Comparison of ENCODE assay signal across 36 cellular contexts in genomic region chr2:106969777-106970176, GRCh38.
"Had no signal": no experiment of that assay in that cellular context is flagged by ENCODE, and none has a peak within 500 bp of the region (broad histone marks: within the 10 kb centered on the region; RNA-seq: fewer than 3 reads in every experiment).

No MANE protein-coding gene starts in this region.

- H3K9me3 Mint-ChIP-seq: activated CD8-positive, alpha-beta T cell treated with anti-CD3 and anti-CD28 coated beads for 36 hours; activated naive CD8-positive, alpha-beta T cell treated with anti-CD3 and anti-CD28 coated beads for 36 hours; activated naive CD8-positive, alpha-beta T cell treated with anti-CD3 and anti-CD28 coated beads, Interleukin-2, amount 50 U/mL, for 24 hours; activated T-cell treated with anti-CD3 and anti-CD28 coated beads, Interleukin-2, amount 50 U/mL, for 4 hours; activated T-helper 1 cell treated with anti-CD3 and anti-CD28 coated beads, Interleukin-12 subunit alpha, Interleukin-12 subunit beta, Interleukin-2, Interleukin-4 antibody, amounts not matched to agents 30 ng/mL and 10 ng/mL and 1 ng/mL, durations not matched to agents 14 hours and 24 hours and 36 hours; brain; T-helper 2 cell treated with Interferon-gamma antibody and Interleukin-4, amounts not matched to agents 5 μg/mL and 100 μg/mL, for 36 hours had no signal

- H3K27ac ChIP-seq: adrenal gland, breast epithelium, cardiac muscle cell, colonic mucosa, epithelial cell of prostate, esophagus squamous epithelium, gastroesophageal sphincter, heart right ventricle, WERI-Rb-1 had no signal

- H3K27me3 Mint-ChIP-seq: activated B cell treated with CpG ODN at 0.5 μM for 24 hours; activated CD8-positive, alpha-beta T cell treated with anti-CD3 and anti-CD28 coated beads for 36 hours; activated naive CD4-positive, alpha-beta T cell treated with anti-CD3 and anti-CD28 coated beads, Interleukin-2, amount 50 U/mL, for 24 hours; activated naive CD8-positive, alpha-beta T cell treated with anti-CD3 and anti-CD28 coated beads for 36 hours; activated naive CD8-positive, alpha-beta T cell treated with anti-CD3 and anti-CD28 coated beads, Interleukin-2, amount 50 U/mL, for 24 hours; T-helper 17 cell had no signal

- H3K9me3 ChIP-seq: adrenal gland, breast epithelium, colonic mucosa, esophagus squamous epithelium, gastroesophageal sphincter, heart right ventricle had no signal

- H3K4me1 Mint-ChIP-seq: activated B cell treated with CpG ODN at 0.5 μM for 24 hours; activated naive CD4-positive, alpha-beta T cell treated with anti-CD3 and anti-CD28 coated beads, Interleukin-2, amount 50 U/mL, for 24 hours; activated naive CD8-positive, alpha-beta T cell treated with anti-CD3 and anti-CD28 coated beads for 36 hours; activated naive CD8-positive, alpha-beta T cell treated with anti-CD3 and anti-CD28 coated beads, Interleukin-2, amount 50 U/mL, for 24 hours; brain; T-helper 17 cell had no signal

- DNase-seq: activated B cell treated with CpG ODN at 0.5 μM for 24 hours; activated CD4-positive, alpha-beta T cell treated with anti-CD3 and anti-CD28 coated beads for 48 hours; activated CD4-positive, alpha-beta T cell treated with anti-CD3 and anti-CD28 coated beads, Interleukin-2, amount 50 U/mL, for 1 hour; activated CD4-positive, alpha-beta T cell treated with anti-CD3 and anti-CD28 coated beads, Interleukin-2, amount 50 U/mL, for 48 hours; activated CD8-positive, alpha-beta memory T cell treated with anti-CD3 and anti-CD28 coated beads for 24 hours; activated CD8-positive, alpha-beta T cell treated with anti-CD3 and anti-CD28 coated beads for 36 hours; activated effector memory CD4-positive, alpha-beta T cell treated with anti-CD3 and anti-CD28 coated beads, Interleukin-2, amount 50 U/mL, for 16 hours; activated naive CD4-positive, alpha-beta T cell treated with anti-CD3 and anti-CD28 coated beads for 36 hours; activated naive CD8-positive, alpha-beta T cell treated with anti-CD3 and anti-CD28 coated beads for 36 hours; activated naive CD8-positive, alpha-beta T cell treated with anti-CD3 and anti-CD28 coated beads, Interleukin-2, amount 50 U/mL, for 24 hours; activated T-cell treated with anti-CD3 and anti-CD28 coated beads, Interleukin-2, amount 50 U/mL, for 4 hours; adrenal gland; amygdala; aorta; central memory CD4-positive, alpha-beta T cell; cerebellar nuclear complex; colonic mucosa; effector CD8-positive, alpha-beta T cell; esophagus squamous epithelium; foreskin melanocyte; heart right ventricle; T-helper 17 cell; T1000; WERI-Rb-1 had no signal

- ATAC-seq: activated CD4-positive, CD25-positive, alpha-beta regulatory T cell treated with anti-CD3 and anti-CD28 coated beads, Interleukin-2, amount 50 U/mL, for 24 hours; activated CD8-positive, alpha-beta T cell treated with anti-CD3 and anti-CD28 coated beads for 36 hours; activated naive CD8-positive, alpha-beta T cell treated with anti-CD3 and anti-CD28 coated beads, Interleukin-2, amount 50 U/mL, for 24 hours; activated T-cell treated with anti-CD3 and anti-CD28 coated beads, Interleukin-2, amount 50 U/mL, for 4 hours; gastroesophageal sphincter; heart right ventricle; T-helper 17 cell had no signal

- H3K27ac Mint-ChIP-seq: activated B cell treated with CpG ODN at 0.5 μM for 24 hours; activated CD8-positive, alpha-beta T cell treated with anti-CD3 and anti-CD28 coated beads for 36 hours; activated naive CD4-positive, alpha-beta T cell treated with anti-CD3 and anti-CD28 coated beads for 36 hours; activated naive CD4-positive, alpha-beta T cell treated with anti-CD3 and anti-CD28 coated beads, Interleukin-2, amount 50 U/mL, for 24 hours; activated naive CD8-positive, alpha-beta T cell treated with anti-CD3 and anti-CD28 coated beads for 36 hours; activated naive CD8-positive, alpha-beta T cell treated with anti-CD3 and anti-CD28 coated beads, Interleukin-2, amount 50 U/mL, for 24 hours; activated T-helper 1 cell treated with anti-CD3 and anti-CD28 coated beads, Interleukin-12 subunit alpha, Interleukin-12 subunit beta, Interleukin-2, Interleukin-4 antibody, amounts not matched to agents 30 ng/mL and 10 ng/mL and 1 ng/mL, durations not matched to agents 14 hours and 24 hours and 36 hours; activated T-helper 2 cell treated with anti-CD3 and anti-CD28 coated beads, Interferon-gamma antibody, Interleukin-2, Interleukin-4, amounts not matched to agents 10 μg/mL and 5 μg/mL and 100 μg/mL, durations not matched to agents 14 hours and 24 hours and 36 hours; brain; T-helper 17 cell; T-helper 2 cell treated with Interferon-gamma antibody and Interleukin-4, amounts not matched to agents 5 μg/mL and 100 μg/mL, for 36 hours had no signal

- H3K4me1 ChIP-seq: adrenal gland, breast epithelium, colonic mucosa, esophagus squamous epithelium, gastroesophageal sphincter, heart right ventricle had no signal

- H3K4me3 Mint-ChIP-seq: activated B cell treated with CpG ODN at 0.5 μM for 24 hours; activated CD8-positive, alpha-beta T cell treated with anti-CD3 and anti-CD28 coated beads for 36 hours; activated naive CD4-positive, alpha-beta T cell treated with anti-CD3 and anti-CD28 coated beads for 36 hours; activated naive CD4-positive, alpha-beta T cell treated with anti-CD3 and anti-CD28 coated beads, Interleukin-2, amount 50 U/mL, for 24 hours; activated naive CD8-positive, alpha-beta T cell treated with anti-CD3 and anti-CD28 coated beads for 36 hours; activated naive CD8-positive, alpha-beta T cell treated with anti-CD3 and anti-CD28 coated beads, Interleukin-2, amount 50 U/mL, for 24 hours; activated T-cell treated with anti-CD3 and anti-CD28 coated beads, Interleukin-2, amount 50 U/mL, for 4 hours; activated T-helper 1 cell treated with anti-CD3 and anti-CD28 coated beads, Interleukin-12 subunit alpha, Interleukin-12 subunit beta, Interleukin-2, Interleukin-4 antibody, amounts not matched to agents 30 ng/mL and 10 ng/mL and 1 ng/mL, durations not matched to agents 14 hours and 24 hours and 36 hours; brain; T-helper 17 cell; T-helper 2 cell treated with Interferon-gamma antibody and Interleukin-4, amounts not matched to agents 5 μg/mL and 100 μg/mL, for 36 hours had no signal

- H3K4me3 ChIP-seq: adrenal gland, breast epithelium, cardiac muscle cell, colonic mucosa, esophagus squamous epithelium, gastroesophageal sphincter, heart right ventricle had no signal

- H3K36me3 Mint-ChIP-seq: activated naive CD4-positive, alpha-beta T cell treated with anti-CD3 and anti-CD28 coated beads, Interleukin-2, amount 50 U/mL, for 24 hours; activated naive CD8-positive, alpha-beta T cell treated with anti-CD3 and anti-CD28 coated beads for 36 hours; brain had no signal

- FAIRE-seq: endometrium, endothelial cell of umbilical vein had no signal

- H3K27me3 ChIP-seq: adrenal gland, breast epithelium, colonic mucosa, esophagus squamous epithelium, gastroesophageal sphincter had no signal

- H3K36me3 ChIP-seq: adrenal gland, breast epithelium, cardiac muscle cell, colonic mucosa, esophagus squamous epithelium, gastroesophageal sphincter, heart right ventricle, WERI-Rb-1 had no signal
